ENCODE assay signal across 1 cellular context in genomic region chr1:211645601-211646000, GRCh38. TPM values are rescaled to one million over a fixed set of nuclear protein-coding genes. Genes with fewer than 3 reads are reported as not detected.
"Had no signal": no experiment of that assay in that cellular context is flagged by ENCODE, and none has a peak within 500 bp of the region (broad histone marks: within the 10 kb centered on the region; RNA-seq: fewer than 3 reads in every experiment).

No MANE protein-coding gene starts in this region.

RNA-seq across cellular contexts. Expression of gene NEK2, which starts 29.8 kb away (rescaled TPM):
- total RNA-seq: Right ventricle myocardium superior had no signal
